8 cellular contexts compared by ENCODE assay signal in genomic region chr10:101217450-101218281, GRCh38. TPM values are rescaled to one million over a fixed set of nuclear protein-coding genes. Genes with fewer than 3 reads are reported as not detected.
DNase-seq lines count a peak whose midpoint lies in the region; ATAC-seq and TF ChIP-seq lines count a peak whose summit lies in the region.

No MANE protein-coding gene starts in this region.

- no peak overlapping the region for H3K27ac Mint-ChIP-seq in chondrocyte (ENCODE audit: unreplicated experiment)
- no peak overlapping the region for H3K27ac Mint-ChIP-seq in nephron progenitor cell
- no peak overlapping the region for H3K27ac Mint-ChIP-seq in T-helper 2 cell treated with Interferon-gamma antibody and Interleukin-4, amounts not matched to agents 5 μg/mL and 100 μg/mL, for 36 hours

- H3K4me1 Mint-ChIP-seq in chondrocyte (ENCODE audit: low read depth) (peaks cover 25% of the 10 kb centered on the region), nephron progenitor cell (peaks cover 58% of the 10 kb centered on the region)
- peaks cover 14% of the 10 kb centered on the region for H3K4me1 Mint-ChIP-seq in T-helper 2 cell treated with Interferon-gamma antibody and Interleukin-4, amounts not matched to agents 5 μg/mL and 100 μg/mL, for 36 hours (ENCODE audit: low read depth)

- H3K27me3 Mint-ChIP-seq in chondrocyte (ENCODE audit: low read depth), result peaks cover 82% of the 10 kb centered on the region
- peaks cover 100% of the 10 kb centered on the region for H3K27me3 Mint-ChIP-seq in nephron progenitor cell (ENCODE audit: low read depth, poor library complexity)
- H3K27me3 Mint-ChIP-seq in T-helper 2 cell treated with Interferon-gamma antibody and Interleukin-4, amounts not matched to agents 5 μg/mL and 100 μg/mL, for 36 hours (ENCODE audit: low read depth), result peaks cover 90% of the 10 kb centered on the region

- H3K4me3 Mint-ChIP-seq in chondrocyte (ENCODE audit: unreplicated experiment), result no peak overlapping the region
- H3K4me3 Mint-ChIP-seq in nephron progenitor cell, result peak overlapping the region; percentile 66
- no peak overlapping the region for H3K4me3 Mint-ChIP-seq in T-helper 2 cell treated with Interferon-gamma antibody and Interleukin-4, amounts not matched to agents 5 μg/mL and 100 μg/mL, for 36 hours

- peak; percentile 75 for TF ChIP-seq CTCF in chondrocyte (IDR thresholded peaks at IDR 0.05)
- TF ChIP-seq CTCF in nephron progenitor cell (IDR thresholded peaks at IDR 0.05), result peak; percentile 40

- H3K9me3 Mint-ChIP-seq in chondrocyte (ENCODE audit: low read depth) (no peaks in the 10 kb centered on the region), nephron progenitor cell (no peaks in the 10 kb centered on the region)
- no peaks in the 10 kb centered on the region for H3K9me3 Mint-ChIP-seq in T-helper 2 cell treated with Interferon-gamma antibody and Interleukin-4, amounts not matched to agents 5 μg/mL and 100 μg/mL, for 36 hours

- DNase-seq in Daoy (ENCODE audit: low read depth), result peak; percentile 70
- DNase-seq in NCI-H1092 (lab: John Stamatoyannopoulos, UW), result peak; percentile 57
- no peak for DNase-seq in chondrocyte (ENCODE audit: low spot score)
- peak; percentile 85 for DNase-seq in nephron progenitor cell
- DNase-seq in Kasumi-1 (lab: John Stamatoyannopoulos, UW), result no peak
- DNase-seq in T-helper 2 cell treated with Interferon-gamma antibody and Interleukin-4, amounts not matched to agents 5 μg/mL and 100 μg/mL, for 36 hours (ENCODE audit: low spot score), result no peak
- no peak for DNase-seq in putamen (ENCODE audit: low spot score)

- no peak for ATAC-seq in HG02588 (IDR thresholded peaks at IDR 0.05; ENCODE audit: unreplicated experiment)

- H3K36me3 Mint-ChIP-seq in chondrocyte (ENCODE audit: low read depth) (no peaks in the 10 kb centered on the region), nephron progenitor cell (ENCODE audit: low read depth) (no peaks in the 10 kb centered on the region)
- no peaks in the 10 kb centered on the region for H3K36me3 Mint-ChIP-seq in T-helper 2 cell treated with Interferon-gamma antibody and Interleukin-4, amounts not matched to agents 5 μg/mL and 100 μg/mL, for 36 hours (ENCODE audit: low read depth)

RNA-seq across cellular contexts. Expression of gene LBX1, which starts 11.6 kb away (rescaled TPM):
- 0.06 TPM in 1 of 2 replicates, not detected in the other for total RNA-seq in Daoy (2014; rRNA removed; shearing (Covaris generic))
- total RNA-seq in chondrocyte, result not detected in 3 replicates

Comparison
In these comparisons a context has a peak if more than half of its experiments do, and no peak if none do; other contexts are left out.
1. DNase-seq: peak in Daoy (single experiment), NCI-H1092 (single experiment) and nephron progenitor cell (single experiment); none in chondrocyte (single experiment), Kasumi-1 (0 of 2), T-helper 2 cell treated with Interferon-gamma antibody and Interleukin-4, amounts not matched to agents 5 μg/mL and 100 μg/mL, for 36 hours (single experiment) and putamen (single experiment).